Comparison of ENCODE assay signal across 1 cellular context in the genomic region with DNA sequence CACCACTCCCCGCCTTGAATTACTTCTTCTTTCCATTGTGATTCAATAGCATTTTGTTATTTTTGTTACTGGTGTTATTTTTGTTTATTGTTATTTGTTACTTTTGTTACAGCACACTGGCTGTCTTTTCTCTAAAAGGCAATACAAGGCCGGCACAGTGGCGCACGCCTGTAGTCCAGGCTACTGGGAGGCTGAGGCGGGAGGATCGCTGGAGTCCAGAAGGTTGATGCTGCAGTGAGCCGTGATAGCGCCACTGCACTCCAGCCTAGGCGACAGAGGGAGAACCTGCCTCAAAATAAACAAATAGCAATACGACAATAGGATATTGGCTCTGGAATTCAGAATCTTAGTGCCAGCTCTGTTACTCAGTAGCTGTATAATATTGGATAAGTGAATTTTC.
TF ChIP-seq lines count a peak whose summit lies in the region.

No MANE protein-coding gene starts in this region.

TF ChIP-seq in HepG2, 621 proteins besides CTCF, POLR2A, EP300 and RAD21:
- TF ChIP-seq ZFYVE20 (CRISPR knock-in tag; IDR thresholded peaks at IDR 0.05; ENCODE audit: borderline replicate concordance, low read depth), result no peak
- TF ChIP-seq ZMYM3 (CRISPR knock-in tag; IDR thresholded peaks at IDR 0.05), result peak; percentile 51; the same call in 1 of the 2 replicates
- TF ChIP-seq SP5 (CRISPR knock-in tag; IDR thresholded peaks at IDR 0.05; ENCODE audit: borderline replicate concordance, low read depth), result no peak
- no peak for TF ChIP-seq ZNF746 (CRISPR knock-in tag; IDR thresholded peaks at IDR 0.05)
- no peak for TF ChIP-seq ZBTB42 (CRISPR knock-in tag; IDR thresholded peaks at IDR 0.05)
- TF ChIP-seq, protein P1, sequence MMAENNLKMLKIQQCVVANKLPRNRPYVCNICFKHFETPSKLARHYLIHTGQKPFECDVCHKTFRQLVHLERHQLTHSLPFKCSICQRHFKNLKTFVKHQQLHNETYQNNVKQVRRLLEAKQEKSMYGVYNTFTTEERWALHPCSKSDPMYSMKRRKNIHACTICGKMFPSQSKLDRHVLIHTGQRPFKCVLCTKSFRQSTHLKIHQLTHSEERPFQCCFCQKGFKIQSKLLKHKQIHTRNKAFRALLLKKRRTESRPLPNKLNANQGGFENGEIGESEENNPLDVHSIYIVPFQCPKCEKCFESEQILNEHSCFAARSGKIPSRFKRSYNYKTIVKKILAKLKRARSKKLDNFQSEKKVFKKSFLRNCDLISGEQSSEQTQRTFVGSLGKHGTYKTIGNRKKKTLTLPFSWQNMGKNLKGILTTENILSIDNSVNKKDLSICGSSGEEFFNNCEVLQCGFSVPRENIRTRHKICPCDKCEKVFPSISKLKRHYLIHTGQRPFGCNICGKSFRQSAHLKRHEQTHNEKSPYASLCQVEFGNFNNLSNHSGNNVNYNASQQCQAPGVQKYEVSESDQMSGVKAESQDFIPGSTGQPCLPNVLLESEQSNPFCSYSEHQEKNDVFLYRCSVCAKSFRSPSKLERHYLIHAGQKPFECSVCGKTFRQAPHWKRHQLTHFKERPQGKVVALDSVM (CRISPR knock-in tag; IDR thresholded peaks at IDR 0.05), result peak; percentile 95
